Comparison of ENCODE assay signal across 1 cellular context in genomic region chr17:82079001-82079677, GRCh38.
TF ChIP-seq lines count a peak whose summit lies in the region.

No MANE protein-coding gene starts in this region.

TF ChIP-seq in HepG2, 621 proteins besides CTCF, POLR2A, EP300 and RAD21:
- TF ChIP-seq ZFY (CRISPR knock-in tag; IDR thresholded peaks at IDR 0.05) (peak; percentile 34; the same call in 1 of the 2 replicates), HOXA3 (CRISPR knock-in tag; IDR thresholded peaks at IDR 0.05) (peak; percentile 76), MYC (CRISPR knock-in tag; IDR thresholded peaks at IDR 0.05; ENCODE audit: borderline replicate concordance) (0 out of 2 replicates have a peak, but pooled peaks have one; percentile 4), HIVEP1 (CRISPR knock-in tag; IDR thresholded peaks at IDR 0.05) (no peak), ZFP91 (CRISPR knock-in tag; IDR thresholded peaks at IDR 0.05; ENCODE audit: borderline replicate concordance) (peak; percentile 22; the same call in 1 of the 2 replicates), ZBTB33 (CRISPR knock-in tag; IDR thresholded peaks at IDR 0.05) (peak; percentile 90), POLR2AphosphoS5 (IDR thresholded peaks at IDR 0.05; ENCODE audit: low read depth, low read length) (peak; percentile 29; the same call in 1 of the 2 replicates), CBX1 (IDR thresholded peaks at IDR 0.05; ENCODE audit: low read depth) (no peak), TAF15 (IDR thresholded peaks at IDR 0.05; ENCODE audit: low read depth, low read length, poor library complexity, severe bottlenecking) (peak; percentile 27), ZNF326 (CRISPR knock-in tag; IDR thresholded peaks at IDR 0.05; ENCODE audit: borderline replicate concordance) (0 out of 2 replicates have a peak, but pooled peaks have one; percentile 18), RBFOX2 (IDR thresholded peaks at IDR 0.05; ENCODE audit: low read depth, low read length) (peak; percentile 83), ARID4A (CRISPR knock-in tag; IDR thresholded peaks at IDR 0.05; ENCODE audit: borderline replicate concordance) (0 out of 2 replicates have a peak, but pooled peaks have one; percentile 13), POLR2G (IDR thresholded peaks at IDR 0.05; ENCODE audit: low read depth, low read length) (peak; percentile 44; the same call in 1 of the 2 replicates), ZBTB4 (CRISPR knock-in tag; IDR thresholded peaks at IDR 0.05; ENCODE audit: borderline replicate concordance) (0 out of 2 replicates have a peak, but pooled peaks have one; percentile 22), HNRNPK (IDR thresholded peaks at IDR 0.05; ENCODE audit: low read depth, low read length, poor library complexity, severe bottlenecking) (peak; percentile 74), NONO (IDR thresholded peaks at IDR 0.05) (no peak), NONO (CRISPR knock-in tag; conservative IDR thresholded peaks at IDR 0.05) (0 out of 2 replicates have a peak, but pooled peaks have one; percentile 5), ZBTB38 (CRISPR knock-in tag; IDR thresholded peaks at IDR 0.05) (peak; percentile 54), ZHX1 (CRISPR knock-in tag; IDR thresholded peaks at IDR 0.05; ENCODE audit: low read depth) (peak; percentile 75; the same call in 1 of the 2 replicates), ZNF766 (CRISPR knock-in tag; IDR thresholded peaks at IDR 0.05; ENCODE audit: borderline replicate concordance) (no peak), IKZF5 (CRISPR knock-in tag; IDR thresholded peaks at IDR 0.05) (no peak), AGO2 (optimal IDR thresholded peaks at IDR 0.05; ENCODE audit: low read depth, low read length) (peak; percentile 96), RAD51 (IDR thresholded peaks at IDR 0.05; ENCODE audit: borderline replicate concordance) (no peak), NCOA5 (CRISPR knock-in tag; IDR thresholded peaks at IDR 0.05) (0 out of 2 replicates have a peak, but pooled peaks have one; percentile 52)
TF ChIP-seq in HepG2: peak in this region for 18.
